ENCODE assay signal across 10 cellular contexts in genomic region chr11:47539681-47540039, GRCh38. TPM values are rescaled to one million over a fixed set of nuclear protein-coding genes. Genes with fewer than 3 reads are reported as not detected.
DNase-seq lines count a peak whose midpoint lies in the region; ATAC-seq and TF ChIP-seq lines count a peak whose summit lies in the region.
"Had no signal": no experiment of that assay in that cellular context is flagged by ENCODE, and none has a peak within 500 bp of the region (broad histone marks: within the 10 kb centered on the region; RNA-seq: fewer than 3 reads in every experiment).

No MANE protein-coding gene starts in this region.

- no peak for DNase-seq in CD4-positive, alpha-beta T cell
- DNase-seq in effector memory CD8-positive, alpha-beta T cell: no peak
- DNase-seq in neural crest cell (ENCODE audit: low read depth, low spot score): no peak
- no peak for DNase-seq in occipital lobe (lab: John Stamatoyannopoulos, UW)
- no peak for DNase-seq in OCI-LY7 (ENCODE audit: low spot score)
- DNase-seq: activated CD4-positive, alpha-beta T cell treated with anti-CD3 and anti-CD28 coated beads for 1 hour; NCI-H2171 had no signal

- no peak for ATAC-seq in CD4-positive, alpha-beta T cell (ENCODE audit: poor library complexity)
- ATAC-seq in effector memory CD8-positive, alpha-beta T cell (replicated peaks): no peak
- no peak for ATAC-seq in GM21515 (IDR thresholded peaks at IDR 0.05; ENCODE audit: unreplicated experiment)

- BruUV-seq in OCI-LY7 (replicated peaks; lab: Mats Ljungman, UMichigan): no TSS peak

- H3K36me3 ChIP-seq in OCI-LY7 (ENCODE audit: insufficient read depth, low read length): peaks cover 69% of the 10 kb centered on the region

- H3K4me3 Mint-ChIP-seq in CD4-positive, alpha-beta T cell: peak overlapping the region; percentile 61
- H3K4me3 Mint-ChIP-seq in IgD-negative memory B cell: peak overlapping the region in 2 of 4 donors; percentile 45 to 65
- H3K4me3 Mint-ChIP-seq in effector memory CD8-positive, alpha-beta T cell: peak overlapping the region; percentile 74 to 78
- H3K4me3 Mint-ChIP-seq in neural crest cell: no peak overlapping the region

- POLR2A ChIA-PET in CD4-positive, alpha-beta T cell (lab: Charles Lee): interaction anchor here (1.0 to 2.2 kb wide), 3 partner anchors 15 to 39 kb away, joined by 3 to 7 read pairs (median 4); partner anchors contain the start of genes KBTBD4 and NDUFS3
- POLR2A ChIA-PET in OCI-LY7 (lab: Charles Lee): interaction anchor here (0.8 to 1.7 kb wide), 7 partner anchors 8 to 839 kb away, joined by 3 to 4 read pairs (median 4); partner anchors contain the start of gene ZNF408

- peaks cover 5% of the 10 kb centered on the region for H3K4me1 ChIP-seq in OCI-LY7 (ENCODE audit: insufficient read depth, low read length, poor library complexity, severe bottlenecking)

- H3K4me3 ChIP-seq in OCI-LY7 (ENCODE audit: low read depth, low read length, poor library complexity, severe bottlenecking): no peak overlapping the region

- H3K27me3 Mint-ChIP-seq in CD4-positive, alpha-beta T cell: no peaks in the 10 kb centered on the region
- H3K27me3 Mint-ChIP-seq in IgD-negative memory B cell (no peaks in the 10 kb centered on the region), neural crest cell (ENCODE audit: low read depth) (no peaks in the 10 kb centered on the region)
- H3K27me3 Mint-ChIP-seq in effector memory CD8-positive, alpha-beta T cell: no peaks in the 10 kb centered on the region

- CTCF ChIA-PET in CD4-positive, alpha-beta T cell (lab: Charles Lee): interaction anchor here (7.9 kb wide), 1 partner anchor 13 kb away, joined by 31 read pairs; the partner anchor contains the start of gene CELF1
- CTCF ChIA-PET in OCI-LY7 (lab: Charles Lee; ENCODE audit: unreplicated experiment): interaction anchor here (0.5 kb wide), 1 partner anchor 1691 kb away, joined by 3 read pairs; no protein-coding TSS in a partner anchor

- peak overlapping the region; percentile 77 for H3K27ac Mint-ChIP-seq in CD4-positive, alpha-beta T cell
- H3K27ac Mint-ChIP-seq in IgD-negative memory B cell (peak overlapping the region; percentile 22 to 76 (median 32)), neural crest cell (ENCODE audit: unreplicated experiment) (no peak overlapping the region)
- H3K27ac Mint-ChIP-seq in effector memory CD8-positive, alpha-beta T cell: peak overlapping the region; percentile 62 to 96

- no peak overlapping the region for H3K4me2 ChIP-seq in OCI-LY7 (ENCODE audit: low read length)

- no peak for TF ChIP-seq CTCF in CD4-positive, alpha-beta T cell (IDR thresholded peaks at IDR 0.05)
- TF ChIP-seq CTCF in neural crest cell (conservative IDR thresholded peaks at IDR 0.05) (peak; percentile 31), OCI-LY7 (conservative IDR thresholded peaks at IDR 0.05; ENCODE audit: low read length) (no peak)

- intact Hi-C loops in CD4-positive, alpha-beta T cell (cut with DNase I, micrococcal nuclease): loop anchor here in 1 of 2 experiments (10.0 kb wide), 1 partner anchor 45 kb away; no protein-coding TSS in a partner anchor
- intact Hi-C loops in OCI-LY7 (cut with micrococcal nuclease; ENCODE audit: unreplicated experiment): no loop called here

- peaks cover 5% of the 10 kb centered on the region; the same call in 1 of the 2 replicates for H4K20me1 ChIP-seq in OCI-LY7 (ENCODE audit: insufficient read depth, low read length)

- peaks cover 46% of the 10 kb centered on the region for H3K36me3 Mint-ChIP-seq in CD4-positive, alpha-beta T cell (ENCODE audit: low read depth)
- H3K36me3 Mint-ChIP-seq in IgD-negative memory B cell (peaks cover 2% of the 10 kb centered on the region), neural crest cell (ENCODE audit: low read depth) (no peaks in the 10 kb centered on the region)
- H3K36me3 Mint-ChIP-seq in effector memory CD8-positive, alpha-beta T cell (ENCODE audit: insufficient read depth): peaks cover 25% of the 10 kb centered on the region

- H3K9me3 Mint-ChIP-seq in CD4-positive, alpha-beta T cell: no peaks in the 10 kb centered on the region
- no peaks in the 10 kb centered on the region for H3K9me3 Mint-ChIP-seq in IgD-negative memory B cell
- H3K9me3 Mint-ChIP-seq in effector memory CD8-positive, alpha-beta T cell: no peaks in the 10 kb centered on the region
- H3K9me3 Mint-ChIP-seq in neural crest cell: no peaks in the 10 kb centered on the region

- H3K27me3 ChIP-seq in CD4-positive, alpha-beta T cell (ENCODE audit: control insufficient read depth, insufficient read depth, low read length): no peaks in the 10 kb centered on the region

- H2AFZ ChIP-seq in OCI-LY7 (ENCODE audit: low read length): no peak overlapping the region

- H3K9me3 ChIP-seq in CD4-positive, alpha-beta T cell (ENCODE audit: control insufficient read depth, low read length): no peaks in the 10 kb centered on the region
- H3K9me3 ChIP-seq in OCI-LY7 (ENCODE audit: low read length): no peaks in the 10 kb centered on the region

- no peaks in the 10 kb centered on the region for H3K9me2 ChIP-seq in OCI-LY7 (ENCODE audit: insufficient read depth, low read length)

- no peak overlapping the region for H3K27ac ChIP-seq in CD4-positive, alpha-beta T cell (ENCODE audit: low read depth, low read length)
- H3K27ac ChIP-seq in OCI-LY7 (ENCODE audit: low read depth, low read length, poor library complexity, severe bottlenecking): no peak overlapping the region

- peaks cover 99% of the 10 kb centered on the region for H3K79me2 ChIP-seq in OCI-LY7 (ENCODE audit: insufficient read depth, low read depth, low read length)

- peaks cover 77% of the 10 kb centered on the region for H3K4me1 Mint-ChIP-seq in CD4-positive, alpha-beta T cell (ENCODE audit: low read depth)
- peaks cover 46 to 57% (median 55%) of the 10 kb centered on the region in 3 donors for H3K4me1 Mint-ChIP-seq in IgD-negative memory B cell
- H3K4me1 Mint-ChIP-seq in effector memory CD8-positive, alpha-beta T cell (ENCODE audit: low read depth in 2 of 2): peaks cover 44 to 61% of the 10 kb centered on the region in 2 donors
- peaks cover 40% of the 10 kb centered on the region for H3K4me1 Mint-ChIP-seq in neural crest cell

RNA-seq across cellular contexts. Expression of gene CELF1, which starts 13.3 kb away (rescaled TPM):
- 100 to 1,000 TPM; 103 to 111 TPM for total RNA-seq in CD4-positive, alpha-beta T cell
- 78.6 TPM for polyA plus RNA-seq in IgD-negative memory B cell
- 176 and 180 TPM in 2 replicates for total RNA-seq in neural crest cell
- total RNA-seq in occipital lobe: 246 TPM
- 82.1 and 87.4 TPM in 2 replicates for total RNA-seq in OCI-LY7 (2014; rRNA removed; shearing (Covaris generic))
- 143 and 149 TPM in 2 replicates for total RNA-seq in OCI-LY7 (2022)

RNA-seq across cellular contexts. Expression of gene PTPMT1, which starts 25.7 kb away (rescaled TPM):
- total RNA-seq in CD4-positive, alpha-beta T cell: 10 to 100 TPM; 18.9 to 26.7 TPM
- polyA plus RNA-seq in IgD-negative memory B cell: 49.5 TPM
- total RNA-seq in neural crest cell: 41.8 and 47.0 TPM in 2 replicates
- total RNA-seq in occipital lobe: 25.3 TPM
- 52.6 and 62.8 TPM in 2 replicates for total RNA-seq in OCI-LY7 (2014; rRNA removed; shearing (Covaris generic))
- 27.6 TPM in 2 replicates for total RNA-seq in OCI-LY7 (2022)

RNA-seq across cellular contexts. Expression of gene KBTBD4, which starts 39.1 kb away (rescaled TPM):
- 10 to 100 TPM; 29.1 to 30.2 TPM for total RNA-seq in CD4-positive, alpha-beta T cell
- polyA plus RNA-seq in IgD-negative memory B cell: 41.6 TPM
- 15.4 and 16.6 TPM in 2 replicates for total RNA-seq in neural crest cell
- 38.2 TPM for total RNA-seq in occipital lobe
- 25.2 and 25.8 TPM in 2 replicates for total RNA-seq in OCI-LY7 (2014; rRNA removed; shearing (Covaris generic))
- total RNA-seq in OCI-LY7 (2022): 18.4 and 18.6 TPM in 2 replicates

RNA-seq across cellular contexts. Expression of gene NDUFS3, which starts 39.2 kb away (rescaled TPM):
- total RNA-seq in CD4-positive, alpha-beta T cell: 100 to 1,000 TPM; 139 to 144 TPM
- 105 TPM for polyA plus RNA-seq in IgD-negative memory B cell
- total RNA-seq in neural crest cell (172 and 178 TPM in 2 replicates), occipital lobe (47.1 TPM), OCI-LY7 (2022) (122 and 135 TPM in 2 replicates)
- 73.9 and 92.7 TPM in 2 replicates for total RNA-seq in OCI-LY7 (2014; rRNA removed; shearing (Covaris generic))

RNA-seq across cellular contexts. Expression of gene FAM180B, which starts 46.8 kb away (rescaled TPM):
- under 1 TPM; 0.55 to 0.92 TPM for total RNA-seq in CD4-positive, alpha-beta T cell
- polyA plus RNA-seq in IgD-negative memory B cell: not detected
- total RNA-seq in neural crest cell (0.35 and 0.50 TPM in 2 replicates), occipital lobe (0.16 TPM), OCI-LY7 (2022) (0.23 and 0.26 TPM in 2 replicates)
- 0.22 and 0.85 TPM in 2 replicates for total RNA-seq in OCI-LY7 (2014; rRNA removed; shearing (Covaris generic))
- total RNA-seq: liver had no signal
- polyA plus RNA-seq: liver had no signal
